ENCODE assay signal across 35 cellular contexts in the genomic region with DNA sequence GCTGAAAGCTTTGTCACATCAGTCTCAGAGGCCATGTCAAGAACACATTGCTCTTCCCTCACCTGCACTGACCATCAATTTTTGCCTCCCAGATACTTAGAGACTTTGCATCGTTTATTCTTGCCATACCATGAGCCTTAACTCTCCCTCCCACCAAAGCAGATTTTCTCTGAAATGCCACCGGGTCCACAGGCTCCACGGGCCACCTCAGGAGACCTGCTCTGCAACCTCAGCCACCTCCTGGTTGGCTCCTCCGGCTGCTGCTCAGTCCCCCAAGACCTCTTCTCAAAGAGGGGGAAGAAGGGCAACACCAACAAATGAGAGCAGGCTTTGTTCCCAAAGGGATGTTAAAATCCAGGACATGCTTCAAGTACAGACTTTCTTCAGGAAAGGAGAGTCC.
"Had no signal": no experiment of that assay in that cellular context is flagged by ENCODE, and none has a peak within 500 bp of the region (broad histone marks: within the 10 kb centered on the region; RNA-seq: fewer than 3 reads in every experiment).

No MANE protein-coding gene starts in this region.

- H3K9me3 ChIP-seq: MG63 had no signal

- H3K27ac ChIP-seq: KMS-11 had no signal

- H3K27me3 ChIP-seq: MG63 had no signal

- DNase-seq: Karpas-422, Kasumi-1, KBM-7, KG1, MG63, MM.1S, MV-4-11, NCI-H1048, NCI-H1092, NCI-H1092 treated with DMSO at 0.1 percent for 48 hours, NCI-H1105, NCI-H1105 treated with DMSO at 0.1 percent for 48 hours, NCI-H1417, NCI-H1417 treated with DMSO at 0.1 percent for 48 hours, NCI-H1436, NCI-H1436 treated with DMSO at 0.1 percent for 48 hours, NCI-H146, NCI-H1694, NCI-H1694 treated with DMSO at 0.1 percent for 48 hours, NCI-H187, NCI-H187 treated with DMSO at 0.1 percent for 48 hours, NCI-H1930, NCI-H2029, NCI-H2029 treated with DMSO at 0.1 percent for 48 hours, NCI-H2081, NCI-H2081 treated with DMSO at 0.1 percent for 48 hours, NCI-H2107, NCI-H2171, NCI-H2171 treated with DMSO at 0.1 percent for 48 hours, NCI-H2227 treated with DMSO at 0.1 percent for 48 hours, NCI-H226, NCI-H345, NCI-H446, NCI-H446 treated with DMSO at 0.1 percent for 48 hours had no signal

- H3K36me3 ChIP-seq: MG63 had no signal

- H3K4me3 ChIP-seq: MG63 had no signal
